12 cellular contexts compared by ENCODE assay signal in the genomic region with DNA sequence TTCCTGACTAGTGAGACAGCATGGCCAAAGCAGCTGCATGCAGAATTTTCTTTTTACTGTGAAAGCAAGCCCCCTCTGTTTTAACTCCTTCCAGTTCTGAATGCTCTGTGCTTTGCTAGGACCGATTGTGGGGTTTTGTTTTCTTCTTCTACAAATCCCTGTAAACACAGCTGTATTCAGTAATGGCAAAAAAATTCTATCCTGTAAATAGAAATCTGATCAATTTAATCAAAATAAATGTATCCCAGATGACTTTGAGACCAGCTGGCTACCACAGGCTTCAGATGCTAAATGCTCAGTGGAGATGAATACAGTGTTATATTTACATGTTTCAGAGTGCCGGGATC.
DNase-seq lines count a peak whose midpoint lies in the region; ATAC-seq and TF ChIP-seq lines count a peak whose summit lies in the region.
"Had no signal": no experiment of that assay in that cellular context is flagged by ENCODE, and none has a peak within 500 bp of the region (broad histone marks: within the 10 kb centered on the region; RNA-seq: fewer than 3 reads in every experiment).

No MANE protein-coding gene starts in this region.

- BruUV-seq in MCF 10A (replicated peaks; lab: Mats Ljungman, UMichigan), result no TSS peak

- H3K36me3 Mint-ChIP-seq in MCF 10A (ENCODE audit: insufficient read depth, unreplicated experiment), result no peaks in the 10 kb centered on the region
- no peaks in the 10 kb centered on the region for H3K36me3 Mint-ChIP-seq in activated T-helper 1 cell treated with anti-CD3 and anti-CD28 coated beads, Interleukin-12 subunit alpha, Interleukin-12 subunit beta, Interleukin-2, Interleukin-4 antibody, amounts not matched to agents 30 ng/mL and 10 ng/mL and 1 ng/mL, durations not matched to agents 14 hours and 24 hours and 36 hours (ENCODE audit: low read depth)
- H3K36me3 Mint-ChIP-seq: stimulated activated naive B cell treated with anti-CD40 and anti-IgM and Interleukin-4, amounts not matched to agents 10 μg/mL and 1 μg/mL and 100 μg/mL, for 72 hours had no signal

- TF ChIP-seq CTCF in breast epithelium (IDR thresholded peaks at IDR 0.05) (no peak), MCF 10A (IDR thresholded peaks at IDR 0.05; ENCODE audit: unreplicated experiment) (no peak), suprapubic skin (IDR thresholded peaks at IDR 0.05) (no peak)

- no peaks in the 10 kb centered on the region for H3K27me3 Mint-ChIP-seq in MCF 10A (ENCODE audit: insufficient read depth, unreplicated experiment)
- peaks cover 26% of the 10 kb centered on the region for H3K27me3 Mint-ChIP-seq in activated T-helper 1 cell treated with anti-CD3 and anti-CD28 coated beads, Interleukin-12 subunit alpha, Interleukin-12 subunit beta, Interleukin-2, Interleukin-4 antibody, amounts not matched to agents 30 ng/mL and 10 ng/mL and 1 ng/mL, durations not matched to agents 14 hours and 24 hours and 36 hours (ENCODE audit: insufficient read depth)

- H3K4me3 ChIP-seq in breast epithelium (peak overlapping the region; percentile 33 to 66 (median 48)), suprapubic skin (peak overlapping the region; percentile 39)

- POLR2A ChIA-PET in MCF 10A (lab: Yijun Ruan, JAX), result no interaction called here

- H3K9me3 ChIP-seq in breast epithelium, result no peaks in the 10 kb centered on the region
- no peaks in the 10 kb centered on the region for H3K9me3 ChIP-seq in suprapubic skin

- no peaks in the 10 kb centered on the region for H3K36me3 ChIP-seq in breast epithelium
- H3K36me3 ChIP-seq in suprapubic skin, result no peaks in the 10 kb centered on the region

- no peak for TF ChIP-seq EP300 in suprapubic skin (IDR thresholded peaks at IDR 0.05)

- no peaks in the 10 kb centered on the region for H3K9me3 Mint-ChIP-seq in MCF 10A (ENCODE audit: unreplicated experiment)
- no peaks in the 10 kb centered on the region for H3K9me3 Mint-ChIP-seq in activated T-helper 1 cell treated with anti-CD3 and anti-CD28 coated beads, Interleukin-12 subunit alpha, Interleukin-12 subunit beta, Interleukin-2, Interleukin-4 antibody, amounts not matched to agents 30 ng/mL and 10 ng/mL and 1 ng/mL, durations not matched to agents 14 hours and 24 hours and 36 hours
- H3K9me3 Mint-ChIP-seq: stimulated activated naive B cell treated with anti-CD40 and anti-IgM and Interleukin-4, amounts not matched to agents 10 μg/mL and 1 μg/mL and 100 μg/mL, for 72 hours had no signal

- peak overlapping the region; percentile 10 to 57 for H3K27ac ChIP-seq in breast epithelium
- peak overlapping the region; percentile 58 for H3K27ac ChIP-seq in layer of hippocampus (ENCODE audit: low read depth, low read length)
- no peak overlapping the region for H3K27ac ChIP-seq in suprapubic skin

- H3K4me1 Mint-ChIP-seq in MCF 10A (ENCODE audit: insufficient read depth, unreplicated experiment), result peaks cover 11% of the 10 kb centered on the region
- peaks cover 20% of the 10 kb centered on the region for H3K4me1 Mint-ChIP-seq in activated T-helper 1 cell treated with anti-CD3 and anti-CD28 coated beads, Interleukin-12 subunit alpha, Interleukin-12 subunit beta, Interleukin-2, Interleukin-4 antibody, amounts not matched to agents 30 ng/mL and 10 ng/mL and 1 ng/mL, durations not matched to agents 14 hours and 24 hours and 36 hours (ENCODE audit: low read depth)

- H3K27me3 ChIP-seq in breast epithelium (no peaks in the 10 kb centered on the region), layer of hippocampus (ENCODE audit: control insufficient read depth, insufficient read depth, low read length) (no peaks in the 10 kb centered on the region), suprapubic skin (no peaks in the 10 kb centered on the region)

- no peak overlapping the region for H3K27ac Mint-ChIP-seq in MCF 10A (ENCODE audit: low read depth, unreplicated experiment)
- H3K27ac Mint-ChIP-seq in activated T-helper 1 cell treated with anti-CD3 and anti-CD28 coated beads, Interleukin-12 subunit alpha, Interleukin-12 subunit beta, Interleukin-2, Interleukin-4 antibody, amounts not matched to agents 30 ng/mL and 10 ng/mL and 1 ng/mL, durations not matched to agents 14 hours and 24 hours and 36 hours, result no peak overlapping the region
- H3K27ac Mint-ChIP-seq: stimulated activated naive B cell treated with anti-CD40 and anti-IgM and Interleukin-4, amounts not matched to agents 10 μg/mL and 1 μg/mL and 100 μg/mL, for 72 hours had no signal

- ATAC-seq in HG03521 (IDR thresholded peaks at IDR 0.05; ENCODE audit: unreplicated experiment), result no peak

- CTCF ChIA-PET in MCF 10A (lab: Yijun Ruan, JAX), result interaction anchor here (0.6 to 1.0 kb wide), 2 partner anchors 558 to 592 kb away, joined by 4 to 5 read pairs; no protein-coding TSS in a partner anchor

- intact Hi-C loops in breast epithelium (cut with DNase I; ENCODE audit: low total_unique reads) (no loop called here), MCF 10A (cut with micrococcal nuclease) (loop anchor here (10.0 kb wide), 1 partner anchor 553 kb away; the partner anchor contains the start of gene SOX4)
- intact Hi-C loops in activated T-helper 1 cell treated with anti-CD3 and anti-CD28 coated beads, Interleukin-12 subunit alpha, Interleukin-12 subunit beta, Interleukin-2, Interleukin-4 antibody, amounts not matched to agents 30 ng/mL and 10 ng/mL and 1 ng/mL, durations not matched to agents 14 hours and 24 hours and 36 hours (cut with micrococcal nuclease), result loop anchor here (5.0 kb wide), 1 partner anchor 550 kb away; no protein-coding TSS in a partner anchor

- H3K4me3 Mint-ChIP-seq in MCF 10A (ENCODE audit: unreplicated experiment), result no peak overlapping the region
- H3K4me3 Mint-ChIP-seq in activated T-helper 1 cell treated with anti-CD3 and anti-CD28 coated beads, Interleukin-12 subunit alpha, Interleukin-12 subunit beta, Interleukin-2, Interleukin-4 antibody, amounts not matched to agents 30 ng/mL and 10 ng/mL and 1 ng/mL, durations not matched to agents 14 hours and 24 hours and 36 hours, result peak overlapping the region; percentile 80

- WGBS in suprapubic skin, result 43% methylated on average over 2 of the region's 2 CpGs

- no peak for DNase-seq in breast epithelium (ENCODE audit: low spot score in 2 of 2)
- no peak for DNase-seq in MCF 10A (ENCODE audit: unreplicated experiment)
- no peak for DNase-seq in activated T-helper 1 cell treated with anti-CD3 and anti-CD28 coated beads, Interleukin-12 subunit alpha, Interleukin-12 subunit beta, Interleukin-2, Interleukin-4 antibody, amounts not matched to agents 30 ng/mL and 10 ng/mL and 1 ng/mL, durations not matched to agents 14 hours and 24 hours and 36 hours (ENCODE audit: low spot score)
- DNase-seq in suprapubic skin (ENCODE audit: low spot score in 2 of 2), result no peak
- no peak for DNase-seq in LoVo (ENCODE audit: low spot score)
- no peak for DNase-seq in NCI-H2107 (lab: John Stamatoyannopoulos, UW)
- DNase-seq: activated CD4-positive, alpha-beta T cell treated with anti-CD3 and anti-CD28 coated beads for 4 hours; MM.1S; stimulated activated CD4-positive, alpha-beta T cell treated with anti-CD3 and anti-CD28 coated beads, Interleukin-1b, Interleukin-23, amount 100 ng/mL, for 48 hours; stimulated activated naive B cell treated with anti-CD40 and anti-IgM and Interleukin-4, amounts not matched to agents 10 μg/mL and 1 μg/mL and 100 μg/mL, for 72 hours had no signal

- TF ChIP-seq POLR2A in breast epithelium (IDR thresholded peaks at IDR 0.05) (no peak), suprapubic skin (IDR thresholded peaks at IDR 0.05) (no peak)

- no peaks in the 10 kb centered on the region for H3K4me1 ChIP-seq in breast epithelium
- H3K4me1 ChIP-seq in suprapubic skin, result peaks cover 44% of the 10 kb centered on the region
